Comparison of ENCODE assay signal across 13 cellular contexts in genomic region chr18:63186934-63187574, GRCh38.
DNase-seq lines count a peak whose midpoint lies in the region; ATAC-seq, FAIRE-seq and TF ChIP-seq lines count a peak whose summit lies in the region.
"Had no signal": no experiment of that assay in that cellular context is flagged by ENCODE, and none has a peak within 500 bp of the region (broad histone marks: within the 10 kb centered on the region; RNA-seq: fewer than 3 reads in every experiment).

No MANE protein-coding gene starts in this region.

- H3K36me3 Mint-ChIP-seq in Calu3 (ENCODE audit: insufficient read depth, unreplicated experiment) (no peaks in the 10 kb centered on the region), astrocyte (ENCODE audit: low read depth, unreplicated experiment) (no peaks in the 10 kb centered on the region)

- H3K9me3 Mint-ChIP-seq in Calu3 (ENCODE audit: low read depth, unreplicated experiment) (no peaks in the 10 kb centered on the region), astrocyte (ENCODE audit: unreplicated experiment) (no peaks in the 10 kb centered on the region)
- H3K9me3 Mint-ChIP-seq: endodermal cell had no signal

- H2AFZ ChIP-seq in KMS-11 (ENCODE audit: low read depth) (no peak overlapping the region), astrocyte (ENCODE audit: low read depth, low read length) (no peak overlapping the region)

- DNase-seq in Calu3 (no peak), astrocyte (ENCODE audit: low read depth) (no peak), prostate gland (ENCODE audit: low spot score) (no peak), dedifferentiated amniotic fluid mesenchymal stem cell (ENCODE audit: extremely low spot score) (no peak), iPS-NIHi7 (ENCODE audit: extremely low spot score) (no peak)
- DNase-seq: activated CD4-positive, alpha-beta T cell treated with anti-CD3 and anti-CD28 coated beads for 1 hour; amygdala; DMS79; endodermal cell; NCI-H1694 treated with DMSO at 0.1 percent for 48 hours had no signal

- CTCF ChIA-PET in Calu3 (lab: Charles Lee): no interaction called here

- intact Hi-C loops in Calu3 (cut with micrococcal nuclease; ENCODE audit: unreplicated experiment) (no loop called here), prostate gland (cut with DNase I) (no loop called here)

- TF ChIP-seq CTCF in Calu3 (IDR thresholded peaks at IDR 0.05; ENCODE audit: unreplicated experiment) (no peak), KMS-11 (conservative IDR thresholded peaks at IDR 0.05; ENCODE audit: low read depth, low read length) (no peak), astrocyte (IDR thresholded peaks at IDR 0.05; ENCODE audit: insufficient read depth, low read depth, low read length) (no peak), prostate gland (IDR thresholded peaks at IDR 0.05) (no peak)

- H3K4me1 Mint-ChIP-seq in Calu3 (ENCODE audit: low read depth, unreplicated experiment) (peaks cover 13% of the 10 kb centered on the region), astrocyte (ENCODE audit: low read depth, unreplicated experiment) (peaks cover 6% of the 10 kb centered on the region)

- H3K27ac Mint-ChIP-seq in Calu3 (ENCODE audit: unreplicated experiment) (peak overlapping the region; percentile 45), astrocyte (ENCODE audit: unreplicated experiment) (no peak overlapping the region)
- H3K27ac Mint-ChIP-seq: endodermal cell had no signal

- TF ChIP-seq POLR2A in prostate gland (IDR thresholded peaks at IDR 0.05): no peak

- H3K27me3 ChIP-seq in KMS-11 (ENCODE audit: insufficient read depth, low read depth) (no peaks in the 10 kb centered on the region), astrocyte (ENCODE audit: insufficient read depth, low read length) (peaks cover 6% of the 10 kb centered on the region), prostate gland (replicated peaks; ENCODE audit: insufficient read depth) (no peaks in the 10 kb centered on the region)

- H3K4me3 ChIP-seq in KMS-11 (IDR thresholded peaks at IDR 0.05; ENCODE audit: insufficient read depth, low read depth, low read length): no peak overlapping the region
- no peak overlapping the region for H3K4me3 ChIP-seq in astrocyte (ENCODE audit: insufficient read depth, low read depth, low read length)
- H3K4me3 ChIP-seq in prostate gland: no peak overlapping the region

- no peaks in the 10 kb centered on the region for H3K36me3 ChIP-seq in KMS-11 (ENCODE audit: insufficient read depth)
- H3K36me3 ChIP-seq in astrocyte (ENCODE audit: insufficient read depth, low read length): no peaks in the 10 kb centered on the region
- no peaks in the 10 kb centered on the region for H3K36me3 ChIP-seq in prostate gland

- WGBS in prostate gland: 36% methylated on average over 3 of the region's 3 CpGs

- no TSS peak for BruUV-seq in Calu3 (replicated peaks; lab: Mats Ljungman, UMichigan)

- H4K20me1 ChIP-seq in KMS-11 (ENCODE audit: insufficient read depth) (no peaks in the 10 kb centered on the region), astrocyte (ENCODE audit: insufficient read depth, low read length) (no peaks in the 10 kb centered on the region)

- H3K4me1 ChIP-seq in KMS-11 (ENCODE audit: low read depth, poor library complexity, severe bottlenecking) (peaks cover 59% of the 10 kb centered on the region), astrocyte (ENCODE audit: insufficient read depth, low read length) (no peaks in the 10 kb centered on the region), prostate gland (replicated peaks) (peaks cover 6% of the 10 kb centered on the region)

- no peak for ATAC-seq in HG02588 (IDR thresholded peaks at IDR 0.05; ENCODE audit: unreplicated experiment)

- peaks cover 19% of the 10 kb centered on the region for H3K27me3 Mint-ChIP-seq in Calu3 (ENCODE audit: unreplicated experiment)
- peaks cover 6% of the 10 kb centered on the region for H3K27me3 Mint-ChIP-seq in astrocyte (ENCODE audit: low read depth, unreplicated experiment)

- H3K79me2 ChIP-seq in KMS-11 (ENCODE audit: insufficient read depth, low read depth) (peaks cover 35% of the 10 kb centered on the region), astrocyte (ENCODE audit: insufficient read depth, low read length) (no peaks in the 10 kb centered on the region)

- H3K4me3 Mint-ChIP-seq in Calu3 (ENCODE audit: low read depth, unreplicated experiment) (no peak overlapping the region), astrocyte (ENCODE audit: unreplicated experiment) (no peak overlapping the region)
- H3K4me3 Mint-ChIP-seq: endodermal cell had no signal

- no peak overlapping the region for H3K9ac ChIP-seq in KMS-11
- H3K9ac ChIP-seq in astrocyte (ENCODE audit: low read length): no peak overlapping the region

- H3K27ac ChIP-seq in KMS-11 (peak overlapping the region; percentile 51), astrocyte (ENCODE audit: low read depth, low read length) (no peak overlapping the region), prostate gland (peak overlapping the region; percentile 16 to 17)
- H3K27ac ChIP-seq: RWPE1 had no signal

- H3K9me3 ChIP-seq in astrocyte (ENCODE audit: insufficient read depth, low read depth, low read length): no peaks in the 10 kb centered on the region
- no peaks in the 10 kb centered on the region for H3K9me3 ChIP-seq in prostate gland

- peak; percentile 5 for FAIRE-seq in astrocyte (lab: Jason Lieb, UNC)

- H3K4me2 ChIP-seq in KMS-11: peak overlapping the region; percentile 74
- no peak overlapping the region for H3K4me2 ChIP-seq in astrocyte (ENCODE audit: low read length)
